1 cellular context compared by ENCODE assay signal in genomic region chr10:13893926-13894325, GRCh38.
TF ChIP-seq lines count a peak whose summit lies in the region.

No MANE protein-coding gene starts in this region.

TF ChIP-seq in GM23338, 12 proteins besides CTCF, POLR2A, EP300 and RAD21 (continued from another document):
- TF ChIP-seq REST (IDR thresholded peaks at IDR 0.05; ENCODE audit: unreplicated experiment), result no peak
- no peak for TF ChIP-seq CREB1 (CRISPR knock-in tag; IDR thresholded peaks at IDR 0.05; ENCODE audit: low read depth)
- TF ChIP-seq ETS1 (IDR thresholded peaks at IDR 0.05), result no peak
- no peak for TF ChIP-seq STAT1 (IDR thresholded peaks at IDR 0.05; ENCODE audit: unreplicated experiment)
- TF ChIP-seq ZNF462 (CRISPR knock-in tag; IDR thresholded peaks at IDR 0.05), result no peak
- TF ChIP-seq ZNF114 (CRISPR knock-in tag; IDR thresholded peaks at IDR 0.05), result no peak
- no peak for TF ChIP-seq POLR2AphosphoS5 (IDR thresholded peaks at IDR 0.05; ENCODE audit: low read depth)
